ENCODE assay signal across 9 cellular contexts in the genomic region with DNA sequence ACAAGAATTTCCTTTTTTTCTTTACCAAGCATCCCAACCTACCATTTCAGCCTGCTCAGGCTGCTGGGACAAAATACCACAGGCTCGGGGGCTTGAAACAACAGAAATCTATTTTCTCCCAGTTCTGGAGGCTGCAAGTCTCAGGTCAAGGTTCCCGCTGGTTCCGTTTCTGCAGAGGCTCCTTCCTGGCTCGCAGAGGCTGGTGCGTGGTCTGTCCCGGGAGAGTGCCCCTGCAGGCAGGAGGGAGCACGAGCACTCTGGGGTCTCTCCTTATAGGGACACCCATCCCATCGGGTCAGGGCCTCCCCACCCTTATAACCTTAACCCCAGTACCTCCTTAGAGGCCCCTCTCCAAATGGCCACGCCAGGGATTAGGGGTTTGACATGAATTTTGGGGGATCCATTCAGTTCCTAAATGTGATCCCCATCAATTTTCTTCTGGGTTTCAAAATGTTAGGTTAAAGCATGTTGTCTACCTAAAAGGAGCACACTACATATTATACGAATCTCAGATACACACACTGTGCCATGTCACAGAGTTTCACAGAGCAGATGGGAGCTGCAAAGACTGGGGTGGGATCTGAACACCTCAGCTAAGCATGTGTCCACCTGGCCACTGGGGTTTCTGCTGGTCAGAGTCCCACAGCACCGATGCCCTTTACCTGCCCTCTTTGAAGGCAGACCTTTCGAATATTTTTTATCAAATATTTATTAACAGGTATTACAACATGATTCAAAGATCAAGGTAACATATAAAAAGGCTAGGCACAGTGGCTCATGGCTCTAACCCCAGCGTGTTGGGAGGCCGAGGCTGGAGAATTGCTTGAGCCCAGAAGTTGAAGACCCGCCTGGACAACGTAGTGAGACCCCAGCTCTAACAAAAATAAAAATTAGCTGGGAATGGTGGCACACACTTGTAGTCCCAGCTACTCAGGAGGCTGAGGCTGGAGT. TPM values are rescaled to one million over a fixed set of nuclear protein-coding genes. Genes with fewer than 3 reads are reported as not detected.
DNase-seq lines count a peak whose midpoint lies in the region.
"Had no signal": no experiment of that assay in that cellular context is flagged by ENCODE, and none has a peak within 500 bp of the region (broad histone marks: within the 10 kb centered on the region; RNA-seq: fewer than 3 reads in every experiment).

No MANE protein-coding gene starts in this region.

- H3K9ac ChIP-seq in endocrine pancreas (ENCODE audit: control insufficient read depth, insufficient read depth, low read length), result peak overlapping the region; percentile 57

- H3K36me3 ChIP-seq in SJCRH30 (peaks cover 18% of the 10 kb centered on the region), endocrine pancreas (ENCODE audit: control insufficient read depth, insufficient read depth, low read length) (peaks cover 2% of the 10 kb centered on the region)

- peak overlapping the region; percentile 89 for H3K27ac ChIP-seq in SJCRH30
- H3K27ac ChIP-seq: SK-N-MC had no signal

- H3K27me3 ChIP-seq in SJCRH30, result no peaks in the 10 kb centered on the region
- H3K27me3 ChIP-seq in endocrine pancreas (ENCODE audit: control insufficient read depth, insufficient read depth, low read length), result no peaks in the 10 kb centered on the region

- no peaks in the 10 kb centered on the region for H3K4me1 ChIP-seq in SJCRH30
- H3K4me1 ChIP-seq in endocrine pancreas (ENCODE audit: control insufficient read depth, insufficient read depth, low read length), result no peaks in the 10 kb centered on the region

- H3K9me3 ChIP-seq in SJCRH30 (replicated peaks), result no peaks in the 10 kb centered on the region
- no peaks in the 10 kb centered on the region for H3K9me3 ChIP-seq in endocrine pancreas (ENCODE audit: control insufficient read depth, low read length)

- DNase-seq in CD1c-positive myeloid dendritic cell (ENCODE audit: extremely low spot score), result peak; percentile 5
- DNase-seq in HCEC 1CT, result peak; percentile 73
- DNase-seq in SJCRH30, result peak; percentile 75 to 78
- DNase-seq in myocyte (ENCODE audit: low read depth), result peak; percentile 68
- no peak for DNase-seq in GDM1 (lab: John Stamatoyannopoulos, UW)
- DNase-seq in NCI-H2107 (lab: John Stamatoyannopoulos, UW), result no peak
- no peak for DNase-seq in NCI-H510A treated with DMSO at 0.1 percent for 48 hours (lab: John Stamatoyannopoulos, UW)

- H3K4me3 ChIP-seq in SJCRH30, result peak overlapping the region; percentile 61
- no peak overlapping the region for H3K4me3 ChIP-seq in endocrine pancreas (ENCODE audit: control insufficient read depth, insufficient read depth, low read length)
- H3K4me3 ChIP-seq: SK-N-MC had no signal

RNA-seq across cellular contexts. Expression of a gene that starts 17.6 kb away (rescaled TPM):
- 53.6 and 55.9 TPM in 2 replicates for total RNA-seq in SJCRH30 (2014; rRNA removed; shearing (Covaris generic))
- 39.9 and 44.4 TPM in 2 replicates for total RNA-seq in myocyte
- polyA plus RNA-seq in myocyte (2012), result 34.3 TPM

RNA-seq across cellular contexts. Expression of a gene that starts 21.2 kb away (rescaled TPM):
- 43.0 and 43.9 TPM in 2 replicates for total RNA-seq in SJCRH30 (2014; rRNA removed; shearing (Covaris generic))
- 30.6 and 32.9 TPM in 2 replicates for total RNA-seq in myocyte
- 28.9 TPM for polyA plus RNA-seq in myocyte (2012)

RNA-seq across cellular contexts. Expression of a gene that starts 38.1 kb away (rescaled TPM):
- total RNA-seq in SJCRH30 (2014; rRNA removed; shearing (Covaris generic)), result 3,864 and 4,028 TPM in 2 replicates
- 1,520 and 2,124 TPM in 2 replicates for total RNA-seq in myocyte
- 777 TPM for polyA plus RNA-seq in myocyte (2012)

RNA-seq across cellular contexts. Expression of a gene that starts 58.0 kb away (rescaled TPM):
- 0.20 and 0.51 TPM in 2 replicates for total RNA-seq in SJCRH30 (2014; rRNA removed; shearing (Covaris generic))
- not detected in 2 replicates for total RNA-seq in myocyte
- 0.08 TPM for polyA plus RNA-seq in myocyte (2012)

Comparison
In these comparisons a context has a peak if more than half of its experiments do, and no peak if none do; other contexts are left out.
1. DNase-seq: peak in CD1c-positive myeloid dendritic cell (single experiment), HCEC 1CT (single experiment), SJCRH30 (2 of 2) and myocyte (single experiment); none in GDM1 (single experiment), NCI-H2107 (single experiment) and NCI-H510A treated with DMSO at 0.1 percent for 48 hours (single experiment).